ENCODE assay signal across 10 cellular contexts in genomic region chr21:45549670-45550463, GRCh38. TPM values are rescaled to one million over a fixed set of nuclear protein-coding genes. Genes with fewer than 3 reads are reported as not detected.
A peak's percentile ranks its signal among the peaks of the same experiment; 100 is the strongest.
DNase-seq lines count a peak whose midpoint lies in the region; ATAC-seq and TF ChIP-seq lines count a peak whose summit lies in the region.
"Had no signal": no experiment of that assay in that cellular context is flagged by ENCODE, and none has a peak within 500 bp of the region (broad histone marks: within the 10 kb centered on the region; RNA-seq: fewer than 3 reads in every experiment).

No MANE protein-coding gene starts in this region.

- ATAC-seq in left colon (no peak), HG03469 (IDR thresholded peaks at IDR 0.05; ENCODE audit: unreplicated experiment) (no peak)

- TF ChIP-seq POLR2A in NB4 (IDR thresholded peaks at IDR 0.05; ENCODE audit: extremely low read depth, insufficient read length), result no peak

- DNase-seq in AML-193 (lab: John Stamatoyannopoulos, UW) (peak; percentile 20 to 21), GM12864 (ENCODE audit: low read depth) (no peak), NB4 (ENCODE audit: low read depth) (peak; percentile 69), left colon (peak; percentile 18 to 23), NCI-H446 treated with DMSO at 0.1 percent for 48 hours (lab: John Stamatoyannopoulos, UW) (no peak), NCI-H82 treated with DMSO at 0.1 percent for 48 hours (lab: John Stamatoyannopoulos, UW; ENCODE audit: unreplicated experiment) (no peak), NCI-H1694 treated with DMSO at 0.1 percent for 48 hours (lab: John Stamatoyannopoulos, UW) (no peak)
- DNase-seq: DMS79, nephron progenitor cell had no signal

- peak; percentile 32 for TF ChIP-seq CTCF in GM12864 (IDR thresholded peaks at IDR 0.05; ENCODE audit: low read depth, low read length, missing control alignments)
- TF ChIP-seq CTCF in NB4 (IDR thresholded peaks at IDR 0.05; ENCODE audit: low read depth, low read length), result no peak

- intact Hi-C loops in left colon (cut with DNase I, micrococcal nuclease), result no loop called here

- H3K4me3 ChIP-seq in GM12864 (ENCODE audit: low read depth, low read length), result peak overlapping the region; percentile 5; the same call in 1 of the 2 replicates
- H3K4me3 ChIP-seq in NB4 (ENCODE audit: low read depth, low read length), result peak overlapping the region; percentile 40

RNA-seq across cellular contexts. Expression of gene SLC19A1, which starts 7.6 kb away (rescaled TPM):
- 10 to 100 TPM; 18.2 to 18.9 TPM for total RNA-seq in left colon

Comparison
In these comparisons a context has a peak if more than half of its experiments do, and no peak if none do; other contexts are left out.
1. DNase-seq: peak in AML-193 (2 of 2), NB4 (single experiment) and left colon (2 of 2); none in GM12864 (single experiment), NCI-H446 treated with DMSO at 0.1 percent for 48 hours (single experiment), NCI-H82 treated with DMSO at 0.1 percent for 48 hours (single experiment) and NCI-H1694 treated with DMSO at 0.1 percent for 48 hours (single experiment).